Comparison of ENCODE assay signal across 20 cellular contexts in the genomic region with DNA sequence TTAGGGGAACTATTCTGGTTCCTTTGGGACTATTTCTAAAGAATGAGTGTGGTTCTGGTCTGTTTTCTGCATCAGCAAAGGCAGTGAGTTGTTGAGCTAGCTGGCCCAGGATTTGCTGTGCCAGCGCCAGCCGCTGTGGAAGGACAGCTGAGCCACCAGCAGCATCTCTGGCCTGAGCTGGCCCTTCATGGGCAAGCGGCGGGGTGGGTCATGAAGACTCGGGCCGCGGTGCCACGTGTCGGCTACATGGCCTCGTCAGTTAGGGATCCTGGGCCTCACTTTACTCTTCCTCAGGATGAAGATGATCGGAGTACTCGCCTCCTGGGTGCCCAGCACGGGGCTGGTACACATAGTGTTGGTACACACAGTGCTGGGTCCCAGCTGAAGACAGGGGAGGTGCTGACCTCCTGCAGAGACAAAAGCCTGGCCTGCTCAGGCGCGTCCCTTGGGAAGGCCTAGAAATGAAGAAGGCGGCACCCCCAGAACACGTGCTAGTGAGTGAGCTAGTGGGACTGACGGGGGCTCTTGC.
"Had no signal": no experiment of that assay in that cellular context is flagged by ENCODE, and none has a peak within 500 bp of the region (broad histone marks: within the 10 kb centered on the region; RNA-seq: fewer than 3 reads in every experiment).

No MANE protein-coding gene starts in this region.

- H3K9me3 ChIP-seq: body of pancreas had no signal

- H3K27me3 ChIP-seq: body of pancreas had no signal

- H3K27ac ChIP-seq: body of pancreas had no signal

- DNase-seq: activated CD4-positive, alpha-beta T cell treated with anti-CD3 and anti-CD28 coated beads for 4 hours; activated CD8-positive, alpha-beta memory T cell treated with anti-CD3 and anti-CD28 coated beads, Interleukin-2, amount 50 U/mL, for 4 hours; activated CD8-positive, alpha-beta T cell treated with anti-CD3 and anti-CD28 coated beads for 36 hours; activated gamma-delta T cell treated with Interleukin-2 at 50 U/mL for 16 hours; activated naive CD4-positive, alpha-beta T cell treated with anti-CD3 and anti-CD28 coated beads, Interleukin-2, amount 10 ng/mL, durations not matched to agents 7 days and 5 days; activated naive CD8-positive, alpha-beta T cell treated with anti-CD3 and anti-CD28 coated beads for 36 hours; activated T-cell treated with anti-CD3 and anti-CD28 coated beads, Interleukin-2, amount 50 U/mL, for 72 hours; body of pancreas; central memory CD4-positive, alpha-beta T cell; Kasumi-1; NCI-H1105 treated with DMSO at 0.1 percent for 48 hours; NCI-H1436 treated with DMSO at 0.1 percent for 48 hours; NCI-H187 treated with DMSO at 0.1 percent for 48 hours; NCI-H2081 treated with DMSO at 0.1 percent for 48 hours; NCI-H446; NCI-H524; SIG-M5; T-cell had no signal

- H3K27me3 Mint-ChIP-seq: activated CD8-positive, alpha-beta T cell treated with anti-CD3 and anti-CD28 coated beads for 36 hours; activated naive CD4-positive, alpha-beta T cell treated with anti-CD3 and anti-CD28 coated beads, Interleukin-2, amount 10 ng/mL, durations not matched to agents 7 days and 5 days; activated naive CD8-positive, alpha-beta T cell treated with anti-CD3 and anti-CD28 coated beads for 36 hours; T-cell had no signal

- H3K4me1 Mint-ChIP-seq: activated naive CD8-positive, alpha-beta T cell treated with anti-CD3 and anti-CD28 coated beads for 36 hours; T-cell had no signal

- H3K9me3 Mint-ChIP-seq: activated CD8-positive, alpha-beta T cell treated with anti-CD3 and anti-CD28 coated beads for 36 hours; activated naive CD4-positive, alpha-beta T cell treated with anti-CD3 and anti-CD28 coated beads, Interleukin-2, amount 10 ng/mL, durations not matched to agents 7 days and 5 days; activated naive CD8-positive, alpha-beta T cell treated with anti-CD3 and anti-CD28 coated beads for 36 hours; activated T-cell treated with anti-CD3 and anti-CD28 coated beads, Interleukin-2, amount 50 U/mL, for 72 hours; activated T-helper 2 cell treated with anti-CD3 and anti-CD28 coated beads, Interferon-gamma antibody, Interleukin-2, Interleukin-4, amounts not matched to agents 10 μg/mL and 5 μg/mL and 100 μg/mL, durations not matched to agents 14 hours and 24 hours and 36 hours; T-cell had no signal

- H3K4me3 Mint-ChIP-seq: activated CD8-positive, alpha-beta T cell treated with anti-CD3 and anti-CD28 coated beads for 36 hours; activated naive CD4-positive, alpha-beta T cell treated with anti-CD3 and anti-CD28 coated beads, Interleukin-2, amount 10 ng/mL, durations not matched to agents 7 days and 5 days; activated naive CD8-positive, alpha-beta T cell treated with anti-CD3 and anti-CD28 coated beads for 36 hours; activated T-cell treated with anti-CD3 and anti-CD28 coated beads, Interleukin-2, amount 50 U/mL, for 72 hours; T-cell had no signal

- H3K27ac Mint-ChIP-seq: activated CD8-positive, alpha-beta T cell treated with anti-CD3 and anti-CD28 coated beads for 36 hours; activated naive CD4-positive, alpha-beta T cell treated with anti-CD3 and anti-CD28 coated beads, Interleukin-2, amount 10 ng/mL, durations not matched to agents 7 days and 5 days; activated naive CD8-positive, alpha-beta T cell treated with anti-CD3 and anti-CD28 coated beads for 36 hours; activated T-cell treated with anti-CD3 and anti-CD28 coated beads, Interleukin-2, amount 50 U/mL, for 72 hours; activated T-helper 2 cell treated with anti-CD3 and anti-CD28 coated beads, Interferon-gamma antibody, Interleukin-2, Interleukin-4, amounts not matched to agents 10 μg/mL and 5 μg/mL and 100 μg/mL, durations not matched to agents 14 hours and 24 hours and 36 hours; T-cell had no signal

- ATAC-seq: activated CD4-positive, CD25-positive, alpha-beta regulatory T cell treated with anti-CD3 and anti-CD28 coated beads, Interleukin-2, amount 50 U/mL, for 24 hours; activated CD8-positive, alpha-beta T cell treated with anti-CD3 and anti-CD28 coated beads for 36 hours; activated T-cell treated with anti-CD3 and anti-CD28 coated beads, Interleukin-2, amount 50 U/mL, for 72 hours; body of pancreas; T-cell had no signal

- H3K4me3 ChIP-seq: body of pancreas had no signal
